19 cellular contexts compared by ENCODE assay signal in genomic region chr13:74191036-74191809, GRCh38. TPM values are rescaled to one million over a fixed set of nuclear protein-coding genes. Genes with fewer than 3 reads are reported as not detected.
A peak's percentile ranks its signal among the peaks of the same experiment; 100 is the strongest.
DNase-seq lines count a peak whose midpoint lies in the region; ATAC-seq and TF ChIP-seq lines count a peak whose summit lies in the region.
"Had no signal": no experiment of that assay in that cellular context is flagged by ENCODE, and none has a peak within 500 bp of the region (broad histone marks: within the 10 kb centered on the region; RNA-seq: fewer than 3 reads in every experiment).

No MANE protein-coding gene starts in this region.

- H3K27me3 Mint-ChIP-seq in activated naive CD8-positive, alpha-beta T cell treated with anti-CD3 and anti-CD28 coated beads, Interleukin-2, amount 10 ng/mL, durations not matched to agents 7 days and 5 days = no peaks in the 10 kb centered on the region
- H3K27me3 Mint-ChIP-seq: activated CD4-positive, alpha-beta T cell treated with anti-CD3 and anti-CD28 coated beads, Interleukin-2, amount 10 ng/mL, durations not matched to agents 7 days and 5 days had no signal

- no peak overlapping the region for H3K4me3 Mint-ChIP-seq in activated naive CD8-positive, alpha-beta T cell treated with anti-CD3 and anti-CD28 coated beads, Interleukin-2, amount 10 ng/mL, durations not matched to agents 7 days and 5 days
- H3K4me3 Mint-ChIP-seq: activated CD4-positive, alpha-beta T cell treated with anti-CD3 and anti-CD28 coated beads, Interleukin-2, amount 10 ng/mL, durations not matched to agents 7 days and 5 days; stimulated activated naive B cell treated with anti-CD40 and anti-IgM and Interleukin-4, amounts not matched to agents 10 μg/mL and 1 μg/mL and 100 μg/mL, for 72 hours had no signal

- H3K27ac Mint-ChIP-seq in activated naive CD8-positive, alpha-beta T cell treated with anti-CD3 and anti-CD28 coated beads, Interleukin-2, amount 10 ng/mL, durations not matched to agents 7 days and 5 days = no peak overlapping the region
- H3K27ac Mint-ChIP-seq: activated CD4-positive, alpha-beta T cell treated with anti-CD3 and anti-CD28 coated beads, Interleukin-2, amount 10 ng/mL, durations not matched to agents 7 days and 5 days; stimulated activated naive B cell treated with anti-CD40 and anti-IgM and Interleukin-4, amounts not matched to agents 10 μg/mL and 1 μg/mL and 100 μg/mL, for 72 hours had no signal

- POLR2A ChIA-PET in activated naive CD8-positive, alpha-beta T cell treated with anti-CD3 and anti-CD28 coated beads, Interleukin-2, amount 10 ng/mL, durations not matched to agents 7 days and 5 days (lab: Charles Lee) = interaction anchor here (1.2 to 1.6 kb wide), 2 partner anchors 12 to 56 kb away, joined by 3 to 5 read pairs; no protein-coding TSS in a partner anchor

- no peaks in the 10 kb centered on the region for H3K36me3 ChIP-seq in neural cell (ENCODE audit: insufficient read depth, low read length)
- H3K36me3 ChIP-seq: gastroesophageal sphincter, Peyer's patch had no signal

- no peak for TF ChIP-seq RAD21 in neural cell (conservative IDR thresholded peaks at IDR 0.05)

- TF ChIP-seq EP300 in neural cell (conservative IDR thresholded peaks at IDR 0.05; ENCODE audit: poor library complexity, severe bottlenecking) = peak; percentile 60

- H3K27ac ChIP-seq in neural cell (ENCODE audit: low read length) (peak overlapping the region; percentile 77), substantia nigra (ENCODE audit: low read depth, low read length, poor library complexity, severe bottlenecking) (no peak overlapping the region)
- H3K27ac ChIP-seq: gastroesophageal sphincter, Peyer's patch had no signal

- no peaks in the 10 kb centered on the region for H4K20me1 ChIP-seq in neural cell (ENCODE audit: insufficient read depth)

- ATAC-seq in activated naive CD8-positive, alpha-beta T cell treated with anti-CD3 and anti-CD28 coated beads, Interleukin-2, amount 10 ng/mL, durations not matched to agents 7 days and 5 days (ENCODE audit: low read depth) = peak; percentile 18
- no peak for ATAC-seq in HG03442 (IDR thresholded peaks at IDR 0.05; ENCODE audit: unreplicated experiment)
- ATAC-seq: gastroesophageal sphincter; stimulated activated naive B cell treated with anti-CD40 and anti-IgM and Interleukin-4, amounts not matched to agents 10 μg/mL and 1 μg/mL and 100 μg/mL, for 72 hours had no signal

- no peaks in the 10 kb centered on the region for H3F3A ChIP-seq in neural cell (ENCODE audit: insufficient read depth, low read length, poor library complexity, severe bottlenecking)

- TF ChIP-seq CTCF in neural cell (IDR thresholded peaks at IDR 0.05; ENCODE audit: poor library complexity, severe bottlenecking) = no peak

- peaks cover 14% of the 10 kb centered on the region for H3K4me1 Mint-ChIP-seq in activated naive CD8-positive, alpha-beta T cell treated with anti-CD3 and anti-CD28 coated beads, Interleukin-2, amount 10 ng/mL, durations not matched to agents 7 days and 5 days
- H3K4me1 Mint-ChIP-seq: stimulated activated naive B cell treated with anti-CD40 and anti-IgM and Interleukin-4, amounts not matched to agents 10 μg/mL and 1 μg/mL and 100 μg/mL, for 72 hours had no signal

- peak overlapping the region; percentile 17 for H3K9ac ChIP-seq in neural cell (ENCODE audit: low read length)

- H3K9me3 Mint-ChIP-seq in activated naive CD8-positive, alpha-beta T cell treated with anti-CD3 and anti-CD28 coated beads, Interleukin-2, amount 10 ng/mL, durations not matched to agents 7 days and 5 days = peaks cover 3% of the 10 kb centered on the region
- H3K9me3 Mint-ChIP-seq: activated CD4-positive, alpha-beta T cell treated with anti-CD3 and anti-CD28 coated beads, Interleukin-2, amount 10 ng/mL, durations not matched to agents 7 days and 5 days; stimulated activated naive B cell treated with anti-CD40 and anti-IgM and Interleukin-4, amounts not matched to agents 10 μg/mL and 1 μg/mL and 100 μg/mL, for 72 hours had no signal

- no peaks in the 10 kb centered on the region for H3K9me3 ChIP-seq in neural cell (ENCODE audit: low read length)
- H3K9me3 ChIP-seq: gastroesophageal sphincter, Peyer's patch had no signal

- H3K4me3 ChIP-seq in neural cell (ENCODE audit: low read length) = no peak overlapping the region
- H3K4me3 ChIP-seq: gastroesophageal sphincter, Peyer's patch had no signal

- no peaks in the 10 kb centered on the region for H3K79me2 ChIP-seq in neural cell (replicated peaks; ENCODE audit: insufficient read depth, low read length)

- H2AFZ ChIP-seq in neural cell (ENCODE audit: low read depth, low read length) = no peak overlapping the region

- H3K9me2 ChIP-seq in neural cell (ENCODE audit: insufficient read depth, low read length) = no peaks in the 10 kb centered on the region

- DNase-seq in NCI-H2107 treated with DMSO at 0.1 percent for 48 hours (lab: John Stamatoyannopoulos, UW; ENCODE audit: unreplicated experiment) = peak; percentile 20
- no peak for DNase-seq in NCI-H2107 (lab: John Stamatoyannopoulos, UW)
- peak; percentile 44 for DNase-seq in HT-29 (ENCODE audit: low spot score)
- no peak for DNase-seq in activated naive CD8-positive, alpha-beta T cell treated with anti-CD3 and anti-CD28 coated beads, Interleukin-2, amount 10 ng/mL, durations not matched to agents 7 days and 5 days
- DNase-seq in substantia nigra (lab: John Stamatoyannopoulos, UW) = no peak
- DNase-seq in NCI-H510A treated with DMSO at 0.1 percent for 48 hours (lab: John Stamatoyannopoulos, UW) = no peak
- DNase-seq: 8988T; activated CD4-positive, alpha-beta T cell treated with anti-CD3 and anti-CD28 coated beads, Interleukin-2, amount 10 ng/mL, durations not matched to agents 7 days and 5 days; activated gamma-delta T cell; central memory CD4-positive, alpha-beta T cell; GDM1; NCI-H1105 treated with DMSO at 0.1 percent for 48 hours; NCI-H526; Peyer's patch; stimulated activated CD4-positive, alpha-beta T cell treated with anti-CD3 and anti-CD28 coated beads, Interleukin-4, amount 100 ng/mL, for 4 hours; stimulated activated naive B cell treated with anti-CD40 and anti-IgM and Interleukin-4, amounts not matched to agents 10 μg/mL and 1 μg/mL and 100 μg/mL, for 72 hours had no signal

- no peaks in the 10 kb centered on the region for H3K36me3 Mint-ChIP-seq in activated naive CD8-positive, alpha-beta T cell treated with anti-CD3 and anti-CD28 coated beads, Interleukin-2, amount 10 ng/mL, durations not matched to agents 7 days and 5 days
- H3K36me3 Mint-ChIP-seq: stimulated activated naive B cell treated with anti-CD40 and anti-IgM and Interleukin-4, amounts not matched to agents 10 μg/mL and 1 μg/mL and 100 μg/mL, for 72 hours had no signal

- no peaks in the 10 kb centered on the region for H3K27me3 ChIP-seq in neural cell (ENCODE audit: insufficient read depth, low read depth, low read length)
- H3K27me3 ChIP-seq: gastroesophageal sphincter, Peyer's patch had no signal

- peak overlapping the region; percentile 22 for H3K4me2 ChIP-seq in neural cell (ENCODE audit: low read length)

TF ChIP-seq in neural cell, 6 proteins besides CTCF, POLR2A, EP300 and RAD21:
- no peak for TF ChIP-seq EZH2 (IDR thresholded peaks at IDR 0.05; ENCODE audit: borderline replicate concordance, insufficient read depth, low read length, poor library complexity, severe bottlenecking)
- peak; percentile 13 for TF ChIP-seq MXI1 (conservative IDR thresholded peaks at IDR 0.05; ENCODE audit: poor library complexity, severe bottlenecking)
- TF ChIP-seq SMC3 (conservative IDR thresholded peaks at IDR 0.05; ENCODE audit: poor library complexity) = no peak
- TF ChIP-seq REST (IDR thresholded peaks at IDR 0.05; ENCODE audit: borderline replicate concordance) = peak; percentile 82
- TF ChIP-seq TAF1 (IDR thresholded peaks at IDR 0.05; ENCODE audit: low read depth) = no peak
- peak; percentile 66 for TF ChIP-seq POLR2AphosphoS5 (IDR thresholded peaks at IDR 0.05)
TF ChIP-seq in neural cell: peak in this region for 3.

RNA-seq across cellular contexts. Expression of gene KLF12, which starts 57.0 kb away (rescaled TPM):
- total RNA-seq in HT-29 (2014; rRNA removed; shearing (Covaris generic)) = 5.1 and 5.7 TPM in 2 replicates
- total RNA-seq in activated naive CD8-positive, alpha-beta T cell treated with anti-CD3 and anti-CD28 coated beads, Interleukin-2, amount 10 ng/mL, durations not matched to agents 7 days and 5 days = 10 to 100 TPM; 43.9 to 50.5 TPM
- 51.9 and 53.5 TPM in 2 replicates for polyA plus RNA-seq in neural cell
- polyA minus RNA-seq in neural cell = 154 and 189 TPM in 2 replicates

Comparison
In these comparisons a context has a peak if more than half of its experiments do, and no peak if none do; other contexts are left out.
1. DNase-seq: peak in NCI-H2107 treated with DMSO at 0.1 percent for 48 hours (single experiment) and HT-29 (single experiment); none in NCI-H2107 (single experiment), activated naive CD8-positive, alpha-beta T cell treated with anti-CD3 and anti-CD28 coated beads, Interleukin-2, amount 10 ng/mL, durations not matched to agents 7 days and 5 days (single experiment), substantia nigra (0 of 49) and NCI-H510A treated with DMSO at 0.1 percent for 48 hours (single experiment).